Comparison of ENCODE assay signal across 2 cellular contexts in genomic region chr15:68150186-68150585, GRCh38.
TF ChIP-seq lines count a peak whose summit lies in the region.

No MANE protein-coding gene starts in this region.

TF ChIP-seq in A549, 52 proteins besides CTCF, POLR2A, EP300 and RAD21:
- TF ChIP-seq BCL3 (IDR thresholded peaks at IDR 0.05) (no peak), MAFK (IDR thresholded peaks at IDR 0.05; ENCODE audit: partially characterized antibody) (peak; percentile 88)

TF ChIP-seq in IMR-90, 13 proteins besides CTCF, POLR2A, EP300 and RAD21:
- no peak for TF ChIP-seq BHLHE40 (IDR thresholded peaks at IDR 0.05; ENCODE audit: low read depth, low read length)
- peak; percentile 58 for TF ChIP-seq MAFK (IDR thresholded peaks at IDR 0.05; ENCODE audit: low read depth, low read length)
- TF ChIP-seq FOS (IDR thresholded peaks at IDR 0.05; ENCODE audit: low read depth, low read length) = no peak
- no peak for TF ChIP-seq USF2 (IDR thresholded peaks at IDR 0.05; ENCODE audit: low read depth, low read length)
- TF ChIP-seq RCOR1 (IDR thresholded peaks at IDR 0.05; ENCODE audit: insufficient replicate concordance, low read length) = no peak
TF ChIP-seq in IMR-90: peak in this region for 1.
